Comparison of ENCODE assay signal across 39 cellular contexts in the genomic region with DNA sequence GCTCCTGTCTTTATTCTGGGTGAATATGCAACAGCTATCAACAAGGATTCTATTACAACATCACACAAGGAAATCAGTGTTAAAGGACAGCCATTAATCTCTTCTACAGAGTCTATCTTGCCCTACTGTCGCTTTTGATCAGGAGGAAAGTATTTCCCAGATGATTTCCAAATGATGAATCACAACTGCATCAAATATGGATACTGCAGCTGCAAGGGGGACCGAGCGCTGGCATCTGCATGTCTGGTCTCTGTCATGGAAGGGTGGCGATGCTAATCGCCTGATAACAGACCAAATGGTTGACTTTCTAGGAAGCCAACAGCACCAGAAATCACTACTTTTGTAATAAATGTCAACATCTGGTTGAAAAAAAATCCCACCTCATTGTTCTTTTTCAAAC. TPM values are rescaled to one million over a fixed set of nuclear protein-coding genes. Genes with fewer than 3 reads are reported as not detected.
"Had no signal": no experiment of that assay in that cellular context is flagged by ENCODE, and none has a peak within 500 bp of the region (broad histone marks: within the 10 kb centered on the region; RNA-seq: fewer than 3 reads in every experiment).

No MANE protein-coding gene starts in this region.

- H3K36me3 ChIP-seq: MG63 had no signal

- H3K9ac ChIP-seq: KMS-11 had no signal

- H3K27ac ChIP-seq: KMS-11 had no signal

- H3K4me2 ChIP-seq: KMS-11 had no signal

- DNase-seq: Karpas-422, Kasumi-1, KG1, MG63, MM.1S, MV-4-11, NCI-H1048, NCI-H1092, NCI-H1092 treated with DMSO at 0.1 percent for 48 hours, NCI-H1105, NCI-H1105 treated with DMSO at 0.1 percent for 48 hours, NCI-H1417, NCI-H1417 treated with DMSO at 0.1 percent for 48 hours, NCI-H1436, NCI-H1436 treated with DMSO at 0.1 percent for 48 hours, NCI-H146, NCI-H1694, NCI-H1694 treated with DMSO at 0.1 percent for 48 hours, NCI-H187, NCI-H187 treated with DMSO at 0.1 percent for 48 hours, NCI-H1930, NCI-H2029, NCI-H2029 treated with DMSO at 0.1 percent for 48 hours, NCI-H2081, NCI-H2081 treated with DMSO at 0.1 percent for 48 hours, NCI-H2107, NCI-H2171, NCI-H2171 treated with DMSO at 0.1 percent for 48 hours, NCI-H2227 treated with DMSO at 0.1 percent for 48 hours, NCI-H226, NCI-H345, NCI-H446, NCI-H446 treated with DMSO at 0.1 percent for 48 hours, NCI-H510A had no signal

- H3K4me3 ChIP-seq: MG63 had no signal

- H3K27me3 ChIP-seq: MG63 had no signal

RNA-seq across cellular contexts. Expression of gene OR6B3, which starts 21.2 kb away (rescaled TPM):
- total RNA-seq: LHCN-M2, M059J, MCF 10A, NCI-H460 had no signal

RNA-seq across cellular contexts. Expression of gene OR6B2, which starts 44.3 kb away (rescaled TPM):
- total RNA-seq: LHCN-M2, M059J, MCF 10A, NCI-H460 had no signal
